ENCODE assay signal across 12 cellular contexts in the genomic region with DNA sequence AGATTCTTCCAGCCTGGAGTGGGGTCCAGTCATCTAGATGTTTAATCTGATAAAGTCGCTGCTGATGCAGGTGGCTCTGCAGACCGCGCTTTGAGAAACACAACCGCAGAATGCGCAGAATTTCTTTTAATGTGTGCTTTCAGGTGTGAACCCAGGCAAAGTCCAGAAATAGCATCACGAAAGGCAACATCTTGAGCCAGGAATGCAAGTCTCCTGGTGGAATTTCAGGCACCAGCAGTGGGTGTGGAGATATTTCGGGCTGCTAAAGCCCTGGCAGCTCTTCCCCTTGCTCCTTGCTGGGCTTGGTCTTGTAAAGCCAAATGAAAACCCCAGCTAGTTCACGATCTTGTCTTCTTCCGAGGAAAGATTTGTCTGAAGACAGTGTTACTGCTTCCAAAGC.
A peak's percentile ranks its signal among the peaks of the same experiment; 100 is the strongest.
DNase-seq lines count a peak whose midpoint lies in the region; ATAC-seq and TF ChIP-seq lines count a peak whose summit lies in the region.
"Had no signal": no experiment of that assay in that cellular context is flagged by ENCODE, and none has a peak within 500 bp of the region (broad histone marks: within the 10 kb centered on the region; RNA-seq: fewer than 3 reads in every experiment).

No MANE protein-coding gene starts in this region.

- peak overlapping the region; percentile 99 for H3K27ac ChIP-seq in cardiac muscle cell

- TF ChIP-seq CTCF in AG04449 (IDR thresholded peaks at IDR 0.05; ENCODE audit: insufficient read depth, low read length, missing control alignments) (no peak), cardiac muscle cell (IDR thresholded peaks at IDR 0.05; ENCODE audit: low read depth, low read length) (no peak)

- CTCF ChIA-PET in AG04449 (lab: Yijun Ruan, JAX): interaction anchor here (1.0 to 1.7 kb wide), 5 partner anchors 14 to 422 kb away, joined by 3 to 4 read pairs (median 3); no protein-coding TSS in a partner anchor

- H3K36me3 ChIP-seq in cardiac muscle cell: no peaks in the 10 kb centered on the region
- H3K36me3 ChIP-seq: stomach had no signal

- H3K27me3 ChIP-seq in cardiac muscle cell: no peaks in the 10 kb centered on the region
- H3K27me3 ChIP-seq: stomach had no signal

- no peak for DNase-seq in AG04449 (ENCODE audit: low read depth, low spot score)
- DNase-seq in cardiac muscle cell (ENCODE audit: low read depth in 1 of 2, low spot score in 1 of 2): peak in 1 of 2 donors; percentile 55
- DNase-seq in pons (ENCODE audit: low spot score): peak; percentile 17
- DNase-seq in activated CD4-positive, alpha-beta T cell treated with anti-CD3 and anti-CD28 coated beads for 4 hours: no peak
- DNase-seq in amniotic stem cell (lab: John Stamatoyannopoulos, UW): no peak
- DNase-seq: foreskin melanocyte; MM.1S; stimulated activated CD4-positive, alpha-beta T cell treated with anti-CD3 and anti-CD28 coated beads, Interleukin-2, amount 100 ng/mL, for 24 hours; stomach had no signal

- peaks cover 22% of the 10 kb centered on the region for H3K4me1 ChIP-seq in cardiac muscle cell (ENCODE audit: low read depth)

- POLR2A ChIA-PET in AG04449 (lab: Yijun Ruan, JAX): no interaction called here

- peak overlapping the region; percentile 55 for H3K4me3 ChIP-seq in AG04449 (ENCODE audit: low read depth, low read length)
- no peak overlapping the region for H3K4me3 ChIP-seq in cardiac muscle cell

- ATAC-seq in SK-N-SH treated with all-trans-retinoic acid at 6 μM for 48 hours: peak; percentile 52
- no peak for ATAC-seq in HG03196 (IDR thresholded peaks at IDR 0.05; ENCODE audit: unreplicated experiment)
- no peak for ATAC-seq in HG02763 (IDR thresholded peaks at IDR 0.05; ENCODE audit: unreplicated experiment)

- no peaks in the 10 kb centered on the region for H3K9me3 ChIP-seq in cardiac muscle cell (ENCODE audit: low read depth)
- H3K9me3 ChIP-seq: stomach had no signal

TF ChIP-seq in SK-N-SH treated with all-trans-retinoic acid at 6 μM for 48 hours, 23 proteins besides CTCF, POLR2A, EP300 and RAD21:
- TF ChIP-seq, protein P1, sequence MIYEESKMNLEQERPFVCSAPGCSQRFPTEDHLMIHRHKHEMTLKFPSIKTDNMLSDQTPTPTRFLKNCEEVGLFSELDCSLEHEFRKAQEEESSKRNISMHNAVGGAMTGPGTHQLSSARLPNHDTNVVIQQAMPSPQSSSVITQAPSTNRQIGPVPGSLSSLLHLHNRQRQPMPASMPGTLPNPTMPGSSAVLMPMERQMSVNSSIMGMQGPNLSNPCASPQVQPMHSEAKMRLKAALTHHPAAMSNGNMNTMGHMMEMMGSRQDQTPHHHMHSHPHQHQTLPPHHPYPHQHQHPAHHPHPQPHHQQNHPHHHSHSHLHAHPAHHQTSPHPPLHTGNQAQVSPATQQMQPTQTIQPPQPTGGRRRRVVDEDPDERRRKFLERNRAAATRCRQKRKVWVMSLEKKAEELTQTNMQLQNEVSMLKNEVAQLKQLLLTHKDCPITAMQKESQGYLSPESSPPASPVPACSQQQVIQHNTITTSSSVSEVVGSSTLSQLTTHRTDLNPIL (CRISPR knock-in tag; IDR thresholded peaks at IDR 0.05; ENCODE audit: low read depth): no peak
- TF ChIP-seq ESRRG (CRISPR knock-in tag; IDR thresholded peaks at IDR 0.05) (no peak), ZFP3 (CRISPR knock-in tag; IDR thresholded peaks at IDR 0.05) (no peak)
